Comparison of ENCODE assay signal across 19 cellular contexts in the genomic region with DNA sequence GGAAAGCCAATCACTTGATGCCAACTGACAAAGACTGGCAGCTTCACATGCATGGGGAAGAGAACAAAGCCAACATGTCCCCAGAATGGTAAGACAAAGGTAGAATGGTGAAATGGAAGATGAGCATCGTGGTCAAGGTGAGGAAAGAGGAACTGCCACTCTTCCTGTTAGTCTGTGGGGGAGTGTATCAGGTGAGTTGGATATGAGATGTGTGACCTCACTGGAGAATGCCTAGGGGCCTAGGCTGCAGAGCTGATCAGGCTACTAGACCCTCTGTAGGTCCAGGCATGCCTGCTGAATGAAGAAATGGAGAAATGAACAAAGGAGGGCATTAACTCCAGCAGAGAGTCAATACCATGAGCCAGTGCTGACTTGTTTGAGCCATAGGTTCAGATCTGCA.
DNase-seq lines count a peak whose midpoint lies in the region; ATAC-seq, FAIRE-seq and TF ChIP-seq lines count a peak whose summit lies in the region.
"Had no signal": no experiment of that assay in that cellular context is flagged by ENCODE, and none has a peak within 500 bp of the region (broad histone marks: within the 10 kb centered on the region; RNA-seq: fewer than 3 reads in every experiment).

No MANE protein-coding gene starts in this region.

- H3K9me3 ChIP-seq in RWPE2 (ENCODE audit: severe bottlenecking) (no peaks in the 10 kb centered on the region), esophagus muscularis mucosa (no peaks in the 10 kb centered on the region), aorta (ENCODE audit: control insufficient read depth, low read length) (no peaks in the 10 kb centered on the region), HepG2 (ENCODE audit: low read length) (no peaks in the 10 kb centered on the region)
- H3K9me3 ChIP-seq: A549, BLaER1, Caco-2 had no signal

- WGBS in esophagus muscularis mucosa, result 87% methylated on average over 1 of the region's 1 CpG
- WGBS in aorta, 2 donors, result 96% methylated on average over 1 of the region's 1 CpG
- WGBS in HepG2 (ENCODE audit: low lambda C conversion rate), result 0% methylated on average over 1 of the region's 1 CpG

- in situ Hi-C loops in HepG2 (cut with HindIII; ENCODE audit: extremely low pct_ligation_motif_present, low pct_unique_long_range_greater_than_20kb), result no loop called here

- CTCF ChIA-PET in HepG2 (lab: Yijun Ruan, JAX; ENCODE audit: low intra/inter-chr PET ratio, low total read pairs), result no interaction called here

- TF ChIP-seq EP300 in esophagus muscularis mucosa (IDR thresholded peaks at IDR 0.05), result no peak
- TF ChIP-seq EP300 in HepG2 (IDR thresholded peaks at IDR 0.05; ENCODE audit: low read depth in 2 of 2, low read length in 2 of 2), result no peak
- TF ChIP-seq EP300 in HepG2 (CRISPR knock-in tag; IDR thresholded peaks at IDR 0.05; ENCODE audit: borderline replicate concordance), result no peak

- H3K9me3 Mint-ChIP-seq in activated CD4-positive, alpha-beta T cell treated with anti-CD3 and anti-CD28 coated beads, Interleukin-2, amount 10 ng/mL, durations not matched to agents 24 days and 14 days, result no peaks in the 10 kb centered on the region
- H3K9me3 Mint-ChIP-seq: CD8-positive, alpha-beta memory T cell had no signal

- POLR2A ChIA-PET in HepG2 (lab: Yijun Ruan, JAX), result no interaction called here

- H3K36me3 ChIP-seq in RWPE2 (ENCODE audit: low read depth) (no peaks in the 10 kb centered on the region), esophagus muscularis mucosa (no peaks in the 10 kb centered on the region), aorta (ENCODE audit: control insufficient read depth in 1 of 2, insufficient read depth in 2 of 2, low read length in 1 of 2) (no peaks in the 10 kb centered on the region), HepG2 (replicated peaks in 1 of 2; ENCODE audit: control insufficient read depth in 1 of 2, insufficient read depth in 2 of 2, low read length in 2 of 2) (no peaks in the 10 kb centered on the region)
- H3K36me3 ChIP-seq: BLaER1 had no signal

- intact Hi-C loops in esophagus muscularis mucosa (cut with DNase I), result no loop called here
- intact Hi-C loops in aorta (cut with DNase I), result no loop called here
- intact Hi-C loops in HepG2 (cut with micrococcal nuclease; ENCODE audit: unreplicated experiment), result no loop called here
- intact Hi-C loops in activated CD4-positive, alpha-beta T cell treated with anti-CD3 and anti-CD28 coated beads, Interleukin-2, amount 10 ng/mL, durations not matched to agents 24 days and 14 days (cut with micrococcal nuclease), result no loop called here

- H3K27me3 ChIP-seq in RWPE2 (ENCODE audit: insufficient read depth, poor library complexity, severe bottlenecking), result no peaks in the 10 kb centered on the region
- no peaks in the 10 kb centered on the region for H3K27me3 ChIP-seq in esophagus muscularis mucosa
- H3K27me3 ChIP-seq in aorta (ENCODE audit: control insufficient read depth in 1 of 2, insufficient read depth in 2 of 2, low read length in 1 of 2), result no peaks in the 10 kb centered on the region
- no peaks in the 10 kb centered on the region for H3K27me3 ChIP-seq in HepG2 (ENCODE audit: control insufficient read depth in 1 of 2, insufficient read depth in 2 of 2, low read length in 2 of 2)
- H3K27me3 ChIP-seq: BLaER1 had no signal

- H3K27ac Mint-ChIP-seq in activated CD4-positive, alpha-beta T cell treated with anti-CD3 and anti-CD28 coated beads, Interleukin-2, amount 10 ng/mL, durations not matched to agents 24 days and 14 days, result no peak overlapping the region
- H3K27ac Mint-ChIP-seq: IgD-negative memory B cell had no signal

- H4K20me1 ChIP-seq in HepG2 (ENCODE audit: insufficient read depth, low read length), result no peaks in the 10 kb centered on the region
- H4K20me1 ChIP-seq: BLaER1 had no signal

- BruUV-seq in HepG2 (replicated peaks; lab: Mats Ljungman, UMichigan), result no TSS peak

- TF ChIP-seq RAD21 in HepG2 (CRISPR knock-in tag; IDR thresholded peaks at IDR 0.05), result no peak

- H2AFZ ChIP-seq in HepG2 (ENCODE audit: low read length), result no peak overlapping the region
- H2AFZ ChIP-seq: GM23248 had no signal

- H3K4me1 Mint-ChIP-seq in activated CD4-positive, alpha-beta T cell treated with anti-CD3 and anti-CD28 coated beads, Interleukin-2, amount 10 ng/mL, durations not matched to agents 24 days and 14 days, result no peaks in the 10 kb centered on the region
- H3K4me1 Mint-ChIP-seq: CD8-positive, alpha-beta memory T cell had no signal

- ATAC-seq in RWPE2 (ENCODE audit: low read depth), result no peak
- ATAC-seq in aorta (ENCODE audit: low FRiP score), result no peak
- no peak for ATAC-seq in HepG2
- ATAC-seq: A549, HCT116 had no signal

- no peak overlapping the region for H3K4me3 ChIP-seq in RWPE2 (ENCODE audit: severe bottlenecking)
- no peak overlapping the region for H3K4me3 ChIP-seq in esophagus muscularis mucosa
- no peak overlapping the region for H3K4me3 ChIP-seq in aorta (ENCODE audit: low read length in 2 of 2)
- no peak overlapping the region for H3K4me3 ChIP-seq in HepG2 (replicated peaks in 1 of 3; ENCODE audit: insufficient read depth in 1 of 3, low read depth in 2 of 3, low read length in 3 of 3)
- H3K4me3 ChIP-seq: A549, BLaER1, GM23248 had no signal

- H3K9ac ChIP-seq in HepG2 (ENCODE audit: insufficient read depth, low read depth, low read length), result no peak overlapping the region
- H3K9ac ChIP-seq: BLaER1, GM23248, KMS-11 had no signal

- TF ChIP-seq CTCF in RWPE2 (IDR thresholded peaks at IDR 0.05; ENCODE audit: poor library complexity, severe bottlenecking), result no peak
- no peak for TF ChIP-seq CTCF in esophagus muscularis mucosa (IDR thresholded peaks at IDR 0.05)
- TF ChIP-seq CTCF in HepG2 (CRISPR knock-in tag; IDR thresholded peaks at IDR 0.05), result no peak

- no peak for DNase-seq in RWPE2 (ENCODE audit: low spot score)
- DNase-seq in caudate nucleus (lab: John Stamatoyannopoulos, UW), result no peak
- no peak for DNase-seq in esophagus muscularis mucosa (ENCODE audit: extremely low spot score)
- DNase-seq in aorta, result no peak
- DNase-seq in HepG2 (ENCODE audit: low spot score), result no peak
- no peak for DNase-seq in activated CD4-positive, alpha-beta T cell treated with anti-CD3 and anti-CD28 coated beads, Interleukin-2, amount 10 ng/mL, durations not matched to agents 24 days and 14 days
- DNase-seq in DMS53 treated with DMSO at 0.1 percent for 48 hours (lab: John Stamatoyannopoulos, UW; ENCODE audit: unreplicated experiment), result no peak
- DNase-seq: AML-193; Caco-2; CD8-positive, alpha-beta memory T cell; GF-D8; GM23248 had no signal

- H3K4me1 ChIP-seq in RWPE2 (ENCODE audit: insufficient read depth, poor library complexity, severe bottlenecking) (peaks cover 34% of the 10 kb centered on the region), esophagus muscularis mucosa (peaks cover 0 to 54% (median 36%) of the 10 kb centered on the region in 4 donors), aorta (ENCODE audit: control insufficient read depth in 1 of 2, insufficient read depth in 2 of 2, low read length in 2 of 2) (peaks cover 1 to 5% of the 10 kb centered on the region in 2 donors), HepG2 (ENCODE audit: insufficient read depth, low read length) (no peaks in the 10 kb centered on the region)
- H3K4me1 ChIP-seq: A549, BLaER1 had no signal

- H3K4me2 ChIP-seq in HepG2 (ENCODE audit: low read depth, low read length), result no peak overlapping the region
- H3K4me2 ChIP-seq: A549, BLaER1, KMS-11 had no signal

- H3K4me3 Mint-ChIP-seq in activated CD4-positive, alpha-beta T cell treated with anti-CD3 and anti-CD28 coated beads, Interleukin-2, amount 10 ng/mL, durations not matched to agents 24 days and 14 days, result no peak overlapping the region
- H3K4me3 Mint-ChIP-seq: CD8-positive, alpha-beta memory T cell; IgD-negative memory B cell had no signal

- H3K79me2 ChIP-seq in HepG2 (ENCODE audit: insufficient read depth, low read length), result no peaks in the 10 kb centered on the region

- FAIRE-seq in HepG2 (lab: Jason Lieb, UNC), result no peak
- FAIRE-seq: A549, GM18507, H54 had no signal

- TF ChIP-seq POLR2A in esophagus muscularis mucosa (IDR thresholded peaks at IDR 0.05; ENCODE audit: low read depth) (no peak), HepG2 (IDR thresholded peaks at IDR 0.05; ENCODE audit: insufficient read depth in 1 of 2, low read depth in 2 of 2, low read length in 2 of 2) (no peak)

- no peaks in the 10 kb centered on the region for H3K36me3 Mint-ChIP-seq in activated CD4-positive, alpha-beta T cell treated with anti-CD3 and anti-CD28 coated beads, Interleukin-2, amount 10 ng/mL, durations not matched to agents 24 days and 14 days (ENCODE audit: low read depth)
- H3K36me3 Mint-ChIP-seq: CD8-positive, alpha-beta memory T cell; IgD-negative memory B cell had no signal

- H3K27ac ChIP-seq in RWPE2 (ENCODE audit: poor library complexity, severe bottlenecking) (peak overlapping the region; percentile 34), caudate nucleus (ENCODE audit: low read depth, low read length) (peak overlapping the region; percentile 41), esophagus muscularis mucosa (replicated peaks in 1 of 4) (peak overlapping the region; percentile 74 to 83 (median 76)), aorta (ENCODE audit: low read depth in 1 of 2, low read length in 2 of 2) (no peak overlapping the region), HepG2 (ENCODE audit: extremely low read length, insufficient read depth, low read length) (no peak overlapping the region)
- H3K27ac ChIP-seq: A549, BLaER1, GM23248, KMS-11 had no signal

- H3K27me3 Mint-ChIP-seq in activated CD4-positive, alpha-beta T cell treated with anti-CD3 and anti-CD28 coated beads, Interleukin-2, amount 10 ng/mL, durations not matched to agents 24 days and 14 days, result peaks cover 4% of the 10 kb centered on the region

TF ChIP-seq in HepG2, 621 proteins besides CTCF, POLR2A, EP300 and RAD21:
- no peak for TF ChIP-seq SCMH1 (CRISPR knock-in tag; IDR thresholded peaks at IDR 0.05; ENCODE audit: borderline replicate concordance)
- TF ChIP-seq, protein P1, sequence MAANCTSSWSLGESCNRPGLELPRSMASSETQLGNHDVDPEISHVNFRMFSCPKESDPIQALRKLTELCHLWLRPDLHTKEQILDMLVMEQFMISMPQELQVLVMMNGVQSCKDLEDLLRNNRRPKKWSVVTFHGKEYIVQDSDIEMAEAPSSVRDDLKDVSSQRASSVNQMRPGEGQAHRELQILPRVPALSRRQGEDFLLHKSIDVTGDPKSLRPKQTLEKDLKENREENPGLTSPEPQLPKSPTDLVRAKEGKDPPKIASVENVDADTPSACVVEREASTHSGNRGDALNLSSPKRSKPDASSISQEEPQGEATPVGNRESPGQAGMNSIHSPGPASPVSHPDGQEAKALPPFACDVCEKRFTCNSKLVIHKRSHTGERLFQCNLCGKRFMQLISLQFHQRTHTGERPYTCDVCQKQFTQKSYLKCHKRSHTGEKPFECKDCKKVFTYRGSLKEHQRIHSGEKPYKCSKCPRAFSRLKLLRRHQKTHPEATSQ (CRISPR knock-in tag; IDR thresholded peaks at IDR 0.05; ENCODE audit: borderline replicate concordance), result no peak
- no peak for TF ChIP-seq ZSCAN21 (CRISPR knock-in tag; IDR thresholded peaks at IDR 0.05; ENCODE audit: borderline replicate concordance)
- TF ChIP-seq GTF2F1 (IDR thresholded peaks at IDR 0.05; ENCODE audit: low read length), result no peak
- TF ChIP-seq ZNF225 (CRISPR knock-in tag; IDR thresholded peaks at IDR 0.05), result no peak

Comparison
In these comparisons a context has a peak if more than half of its experiments do, and no peak if none do; other contexts are left out.
1. H3K27ac ChIP-seq: peak in RWPE2 (single experiment), caudate nucleus (single experiment) and esophagus muscularis mucosa (4 of 4); none in aorta (0 of 2) and HepG2 (single experiment).